Comparison of ENCODE assay signal across 1 cellular context in the genomic region with DNA sequence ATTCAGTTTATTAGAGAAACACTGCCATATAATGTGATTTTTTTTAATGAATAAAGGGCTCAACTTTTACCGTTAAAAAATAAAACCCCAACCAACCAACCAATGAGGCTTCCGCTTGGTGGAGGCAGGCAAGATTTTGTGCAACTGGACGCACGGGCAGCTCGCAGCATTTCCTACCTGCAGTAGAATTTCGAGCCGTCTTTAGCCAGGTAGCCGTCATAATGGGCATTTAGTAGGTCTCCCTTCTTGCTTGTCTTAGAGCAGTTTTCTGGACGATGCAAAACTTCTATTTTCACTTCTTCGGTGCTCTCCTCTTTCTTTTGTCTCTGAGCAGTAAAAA.
TF ChIP-seq lines count a peak whose summit lies in the region.

No MANE protein-coding gene starts in this region.

TF ChIP-seq in liver, 16 proteins besides CTCF, POLR2A, EP300 and RAD21 (continued from another document):
- TF ChIP-seq REST (IDR thresholded peaks at IDR 0.05) (no peak), GABPA (IDR thresholded peaks at IDR 0.05 in 1 of 2, conservative IDR thresholded peaks at IDR 0.05 in 1 of 2) (no peak)
